Comparison of ENCODE assay signal across 8 cellular contexts in genomic region chr19:19540707-19541515, GRCh38. TPM values are rescaled to one million over a fixed set of nuclear protein-coding genes. Genes with fewer than 3 reads are reported as not detected.
DNase-seq lines count a peak whose midpoint lies in the region; ATAC-seq and TF ChIP-seq lines count a peak whose summit lies in the region.

No MANE protein-coding gene starts in this region.

- H3F3A ChIP-seq in GM23338 (replicated peaks; ENCODE audit: low read depth): peaks cover 15% of the 10 kb centered on the region; the same call in 1 of the 2 replicates

- ATAC-seq in GM23338 (peak; percentile 82), right lobe of liver (peak in 3 of 4 donors; percentile 15 to 40 (median 35)), HG02642 (IDR thresholded peaks at IDR 0.05; ENCODE audit: poor library complexity, unreplicated experiment) (no peak)

- no peaks in the 10 kb centered on the region; the same call in 2 of the 3 replicates for H3K36me3 Mint-ChIP-seq in GM23338 (ENCODE audit: low read depth)
- H3K36me3 Mint-ChIP-seq in T-helper 1 cell treated with Interleukin-12 subunit alpha and Interleukin-12 subunit beta and Interleukin-4 antibody, amounts not matched to agents 30 μg/mL and 1 μg/mL, for 36 hours (ENCODE audit: low read depth): peaks cover 3% of the 10 kb centered on the region

- peaks cover 4% of the 10 kb centered on the region for H3K4me1 ChIP-seq in ACC112 (ENCODE audit: control insufficient read depth, insufficient read depth, low read length, unreplicated experiment)
- peaks cover 5% of the 10 kb centered on the region; the same call in 1 of the 2 replicates for H3K4me1 ChIP-seq in GM23338 (ENCODE audit: insufficient read depth)
- H3K4me1 ChIP-seq in right lobe of liver: peaks cover 0 to 3% (median 0%) of the 10 kb centered on the region in 4 donors

- H3K27ac Mint-ChIP-seq in GM23338: peak overlapping the region; percentile 88; the same call in 1 of the 2 replicates
- H3K27ac Mint-ChIP-seq in T-helper 1 cell treated with Interleukin-12 subunit alpha and Interleukin-12 subunit beta and Interleukin-4 antibody, amounts not matched to agents 30 μg/mL and 1 μg/mL, for 36 hours: no peak overlapping the region

- no peaks in the 10 kb centered on the region for H3K9me2 ChIP-seq in GM23338 (ENCODE audit: insufficient read depth)

- H3K4me3 ChIP-seq in ACC112 (ENCODE audit: low read depth, low read length): peak overlapping the region; percentile 54
- H3K4me3 ChIP-seq in GM23338: peak overlapping the region; percentile 74
- no peak overlapping the region for H3K4me3 ChIP-seq in right lobe of liver

- H3K27me3 Mint-ChIP-seq in GM23338 (ENCODE audit: insufficient read depth, low read depth, poor library complexity): peaks cover 26% of the 10 kb centered on the region
- H3K27me3 Mint-ChIP-seq in T-helper 1 cell treated with Interleukin-12 subunit alpha and Interleukin-12 subunit beta and Interleukin-4 antibody, amounts not matched to agents 30 μg/mL and 1 μg/mL, for 36 hours (ENCODE audit: low read depth): peaks cover 21% of the 10 kb centered on the region

- H3K9me3 ChIP-seq in right lobe of liver: no peaks in the 10 kb centered on the region

- H3K27me3 ChIP-seq in ACC112 (ENCODE audit: insufficient read depth, low read length): no peaks in the 10 kb centered on the region
- peaks cover 30% of the 10 kb centered on the region for H3K27me3 ChIP-seq in GM23338 (ENCODE audit: insufficient read depth)
- H3K27me3 ChIP-seq in right lobe of liver: peaks cover 0 to 6% of the 10 kb centered on the region in 2 donors

- H3K4me3 Mint-ChIP-seq in GM23338: peak overlapping the region; percentile 68; the same call in 2 of the 3 replicates
- peak overlapping the region; percentile 58 for H3K4me3 Mint-ChIP-seq in T-helper 1 cell treated with Interleukin-12 subunit alpha and Interleukin-12 subunit beta and Interleukin-4 antibody, amounts not matched to agents 30 μg/mL and 1 μg/mL, for 36 hours

- H3K36me3 ChIP-seq in ACC112 (ENCODE audit: insufficient read depth, low read length) (no peaks in the 10 kb centered on the region), GM23338 (ENCODE audit: insufficient read depth) (no peaks in the 10 kb centered on the region), right lobe of liver (no peaks in the 10 kb centered on the region)

- TF ChIP-seq CTCF in GM23338 (conservative IDR thresholded peaks at IDR 0.05; ENCODE audit: low read depth in 2 of 2) (peak in 1 of 2 experiments; percentile 45; a peak in 2 of 4 replicates), right lobe of liver (IDR thresholded peaks at IDR 0.05) (no peak)

- no peak overlapping the region for H3K27ac ChIP-seq in ACC112 (ENCODE audit: low read depth, low read length)
- no peak overlapping the region for H3K27ac ChIP-seq in GM23338 (ENCODE audit: low read depth)
- H3K27ac ChIP-seq in right lobe of liver: no peak overlapping the region

- H3K4me2 ChIP-seq in GM23338: peak overlapping the region; percentile 97

- intact Hi-C loops in right lobe of liver (cut with DNase I): loop anchor here in 1 of 2 donors (10.0 kb wide), 1 partner anchor 414 kb away; no protein-coding TSS in a partner anchor

- 5% methylated on average over 22 of the region's 45 CpGs for WGBS in right lobe of liver (ENCODE audit: insufficient coverage, low coverage, low lambda C conversion rate, missing lambda C conversion rate)

- H2AFZ ChIP-seq in ACC112 (ENCODE audit: low read length, unreplicated experiment) (peak overlapping the region; percentile 50), GM23338 (peak overlapping the region; percentile 87; the same call in 1 of the 2 replicates)

- DNase-seq in GM23338 (ENCODE audit: low spot score) (peak; percentile 99), astrocyte of the hippocampus (ENCODE audit: low read depth, low spot score) (peak; percentile 65), right lobe of liver (peak in 2 of 3 donors; percentile 51 to 53), NCI-H1105 (lab: John Stamatoyannopoulos, UW) (no peak)
- DNase-seq in stimulated activated CD8-positive, alpha-beta memory T cell treated with anti-CD3 and anti-CD28 coated beads, Interleukin-4, amount 100 ng/mL, for 48 hours: peak; percentile 93

- TF ChIP-seq POLR2A in right lobe of liver (IDR thresholded peaks at IDR 0.05): no peak

- peaks cover 8% of the 10 kb centered on the region; the same call in 2 of the 3 replicates for H3K4me1 Mint-ChIP-seq in GM23338
- peaks cover 21% of the 10 kb centered on the region for H3K4me1 Mint-ChIP-seq in T-helper 1 cell treated with Interleukin-12 subunit alpha and Interleukin-12 subunit beta and Interleukin-4 antibody, amounts not matched to agents 30 μg/mL and 1 μg/mL, for 36 hours (ENCODE audit: low read depth)

- H4K20me1 ChIP-seq in GM23338 (replicated peaks; ENCODE audit: insufficient read depth): 0 out of 2 replicates have a peak, but pooled peaks cover 5% of the 10 kb centered on the region

- H3K9me3 Mint-ChIP-seq in GM23338: no peaks in the 10 kb centered on the region
- H3K9me3 Mint-ChIP-seq in T-helper 1 cell treated with Interleukin-12 subunit alpha and Interleukin-12 subunit beta and Interleukin-4 antibody, amounts not matched to agents 30 μg/mL and 1 μg/mL, for 36 hours: no peaks in the 10 kb centered on the region

- H3K79me2 ChIP-seq in ACC112 (ENCODE audit: control insufficient read depth, insufficient read depth, low read length, unreplicated experiment) (no peaks in the 10 kb centered on the region), GM23338 (replicated peaks; ENCODE audit: insufficient read depth) (no peaks in the 10 kb centered on the region)

TF ChIP-seq in GM23338, 12 proteins besides CTCF, POLR2A, EP300 and RAD21 (continues in another document):
- no peak for TF ChIP-seq POLR2AphosphoS5 (IDR thresholded peaks at IDR 0.05; ENCODE audit: low read depth)
- no peak for TF ChIP-seq EZH2phosphoT487 (IDR thresholded peaks at IDR 0.05; ENCODE audit: unreplicated experiment)
- no peak for TF ChIP-seq ZNF331 (CRISPR knock-in tag; IDR thresholded peaks at IDR 0.05; ENCODE audit: low read depth)

RNA-seq across cellular contexts. Expression of gene CILP2, which starts 2.8 kb away (rescaled TPM):
- total RNA-seq in GM23338 (2014; rRNA removed; shearing (Covaris generic)): 17.0 and 21.6 TPM in 2 replicates
- 4.0 and 5.0 TPM in 2 replicates for polyA plus RNA-seq in GM23338 (2016; fragmentation: Nextera tagmentation; extraction: Ambion mirVana)
- total RNA-seq in right lobe of liver: under 1 TPM in 4 of 6 experiments, not detected in 2; 0.05 to 0.33 (median 0.19) TPM

RNA-seq across cellular contexts. Expression of gene YJEFN3, which starts 12.2 kb away (rescaled TPM):
- 0.85 and 3.5 TPM in 2 replicates for total RNA-seq in GM23338 (2014; rRNA removed; shearing (Covaris generic))
- 3.7 and 6.5 TPM in 2 replicates for polyA plus RNA-seq in GM23338 (2016; fragmentation: Nextera tagmentation; extraction: Ambion mirVana)
- 1 to 10 TPM in 4 of 6 experiments, under 1 TPM in 2; 0.31 to 4.2 (median 1.8) TPM for total RNA-seq in right lobe of liver

RNA-seq across cellular contexts. Expression of gene NDUFA13, which starts 24.9 kb away (rescaled TPM):
- total RNA-seq in GM23338 (2014; rRNA removed; shearing (Covaris generic)): 37.6 and 143 TPM in 2 replicates
- polyA plus RNA-seq in GM23338 (2016; fragmentation: Nextera tagmentation; extraction: Ambion mirVana): 598 and 619 TPM in 2 replicates
- 100 to 1,000 TPM in 4 of 6 experiments, 10 to 100 TPM in 2; 20.8 to 202 (median 154) TPM for total RNA-seq in right lobe of liver

RNA-seq across cellular contexts. Expression of gene TSSK6, which starts 25.6 kb away (rescaled TPM):
- total RNA-seq in GM23338 (2014; rRNA removed; shearing (Covaris generic)): 4.5 and 4.9 TPM in 2 replicates
- 0.28 and 0.63 TPM in 2 replicates for polyA plus RNA-seq in GM23338 (2016; fragmentation: Nextera tagmentation; extraction: Ambion mirVana)
- 1 to 10 TPM in 4 of 6 experiments, under 1 TPM in 2; 0.53 to 2.9 (median 1.1) TPM for total RNA-seq in right lobe of liver

Comparison
In these comparisons a context has a peak if more than half of its experiments do, and no peak if none do; other contexts are left out.
1. H3K4me3 ChIP-seq: peak in ACC112 (single experiment) and GM23338 (single experiment); none in right lobe of liver (0 of 3).
2. RNA of gene CILP2, which starts 2.8 kb away (total RNA-seq): 17.0 to 21.6 TPM in GM23338; 0.05 to 0.33 TPM in right lobe of liver; every median in the first group is over 10 times any median in the second.